9 cellular contexts compared by ENCODE assay signal in the genomic region with DNA sequence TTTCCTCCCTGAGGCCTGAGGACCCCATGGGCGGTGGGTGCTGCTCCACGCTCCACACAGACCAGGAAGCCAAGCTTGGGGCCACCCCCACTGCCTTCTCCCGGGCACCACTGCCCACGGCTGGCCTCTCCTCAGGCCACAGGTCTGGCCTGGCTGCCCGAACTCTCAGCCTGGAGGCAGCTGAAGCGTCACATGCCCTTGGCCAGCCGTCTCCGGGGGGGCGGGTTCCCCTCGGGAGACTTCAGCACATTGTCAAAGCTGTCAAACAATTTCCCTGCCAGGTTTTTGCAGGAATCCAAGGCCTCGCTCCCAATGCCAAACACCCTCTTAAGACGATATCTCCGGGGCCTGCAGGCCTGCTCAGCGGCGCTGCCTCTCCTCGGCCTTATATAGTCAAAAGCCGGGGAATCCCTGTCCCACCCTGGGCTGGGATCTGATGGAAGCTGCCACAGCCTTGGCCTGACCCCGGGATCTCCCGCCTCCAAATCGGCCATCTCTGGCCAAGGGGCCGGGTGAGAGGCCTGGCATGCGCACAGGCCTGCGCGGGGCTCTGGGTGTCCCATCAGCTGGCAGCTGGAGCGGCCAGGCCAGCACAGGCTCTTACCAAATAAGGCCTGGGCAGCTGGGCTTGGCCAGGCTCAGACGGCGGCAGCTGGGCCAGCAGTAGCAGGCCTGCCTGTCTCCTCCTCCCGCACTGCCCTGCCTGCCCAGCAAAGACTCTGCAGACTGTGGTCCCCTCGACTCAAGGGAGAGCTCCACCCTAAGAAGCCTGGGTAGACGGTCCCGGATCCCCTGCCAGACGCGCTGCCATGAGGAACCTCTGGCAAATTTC. TPM values are rescaled to one million over a fixed set of nuclear protein-coding genes. Genes with fewer than 3 reads are reported as not detected.
DNase-seq lines count a peak whose midpoint lies in the region; ATAC-seq and TF ChIP-seq lines count a peak whose summit lies in the region.
"Had no signal": no experiment of that assay in that cellular context is flagged by ENCODE, and none has a peak within 500 bp of the region (broad histone marks: within the 10 kb centered on the region; RNA-seq: fewer than 3 reads in every experiment).

No MANE protein-coding gene starts in this region.

- ATAC-seq in SK-N-SH treated with all-trans-retinoic acid at 6 μM for 48 hours (peak; percentile 68), left cardiac atrium (peak; percentile 85 to 88), GM19351 (IDR thresholded peaks at IDR 0.05; ENCODE audit: unreplicated experiment) (no peak)

- intact Hi-C loops in left cardiac atrium (cut with DNase I) (no loop called here), posterior cingulate gyrus (cut with DNase I) (loop anchor here (2.0 kb wide), 1 partner anchor 42 kb away; no protein-coding TSS in a partner anchor)

- DNase-seq in D341Med (ENCODE audit: low spot score), result peak; percentile 55
- peak; percentile 89 for DNase-seq in left cardiac atrium
- peak; percentile 71 to 99 (median 88) for DNase-seq in posterior cingulate gyrus
- DNase-seq in NAMALWA (ENCODE audit: low spot score), result no peak
- no peak for DNase-seq in HuH-7.5 (ENCODE audit: low spot score)
- DNase-seq in NCI-H2081 treated with DMSO at 0.1 percent for 48 hours (lab: John Stamatoyannopoulos, UW), result no peak
- DNase-seq: GF-D8 had no signal

TF ChIP-seq in SK-N-SH treated with all-trans-retinoic acid at 6 μM for 48 hours, 23 proteins besides CTCF, POLR2A, EP300 and RAD21:
- TF ChIP-seq ZFP3 (CRISPR knock-in tag; IDR thresholded peaks at IDR 0.05) (no peak), TCF4 (CRISPR knock-in tag; IDR thresholded peaks at IDR 0.05; ENCODE audit: borderline replicate concordance) (peak; percentile 22; the same call in 1 of the 2 replicates)

RNA-seq across cellular contexts. Expression of gene RBM38, which starts 49.7 kb away (rescaled TPM):
- total RNA-seq in left cardiac atrium, result 100 to 1,000 TPM in 1 of 2 donors, 10 to 100 TPM in 1; 78.6 to 101 TPM

Comparison
In these comparisons a context has a peak if more than half of its experiments do, and no peak if none do; other contexts are left out.
1. DNase-seq: peak in D341Med (single experiment), left cardiac atrium (single experiment) and posterior cingulate gyrus (10 of 10); none in NAMALWA (single experiment), HuH-7.5 (single experiment) and NCI-H2081 treated with DMSO at 0.1 percent for 48 hours (single experiment).